In genomic region chr4:36509816-36510215, GRCh38 we compare ENCODE assay signal across 21 cellular contexts.
"Had no signal": no experiment of that assay in that cellular context is flagged by ENCODE, and none has a peak within 500 bp of the region (broad histone marks: within the 10 kb centered on the region; RNA-seq: fewer than 3 reads in every experiment).

No MANE protein-coding gene starts in this region.

- H3K9me3 ChIP-seq: ovary, right atrium auricular region, tibial nerve, uterus had no signal

- H3K27me3 ChIP-seq: ovary, right atrium auricular region, tibial nerve, uterus had no signal

- H3K27ac ChIP-seq: left ventricle myocardium inferior, ovary, right atrium auricular region, skin epidermis, tibial nerve, uterus had no signal

- H3K4me3 ChIP-seq: left ventricle myocardium inferior, lung, ovary, right atrium auricular region, skin epidermis, tibial nerve, uterus had no signal

- DNase-seq: islet precursor cell; left ventricle myocardium inferior; mesendoderm; naive B cell; natural killer cell; nephron progenitor cell; ovary; stimulated activated CD4-positive, alpha-beta T cell treated with anti-CD3 and anti-CD28 coated beads, Interleukin-12 subunit alpha, Interleukin-12 subunit beta, amount 100 ng/mL, for 4 hours; stimulated activated CD4-positive, alpha-beta T cell treated with anti-CD3 and anti-CD28 coated beads, Interleukin-15, amount 100 ng/mL, for 24 hours; stimulated activated CD4-positive, alpha-beta T cell treated with anti-CD3 and anti-CD28 coated beads, Interleukin-2, amount 100 ng/mL, for 24 hours; stimulated activated CD4-positive, alpha-beta T cell treated with anti-CD3 and anti-CD28 coated beads, Interleukin-4, amount 100 ng/mL, for 1 hour; stimulated activated naive CD4-positive, alpha-beta T cell treated with Interleukin-2 at 50 U/mL for 16 hours; stimulated activated naive CD8-positive, alpha-beta T cell treated with anti-CD3 and anti-CD28 coated beads, Interleukin-15, amount 100 ng/mL, for 72 hours; substantia nigra; uterus had no signal

- ATAC-seq: natural killer cell; sciatic nerve; stimulated activated effector memory CD8-positive, alpha-beta T cell treated with anti-CD3 and anti-CD28 coated beads, Interleukin-12 subunit alpha, Interleukin-12 subunit beta, amount 100 ng/mL, for 72 hours; stimulated activated naive CD8-positive, alpha-beta T cell treated with anti-CD3 and anti-CD28 coated beads, Interleukin-15, amount 100 ng/mL, for 72 hours had no signal

- H3K4me1 ChIP-seq: left ventricle myocardium inferior, right atrium auricular region, tibial nerve, uterus had no signal

- H3K36me3 ChIP-seq: left ventricle myocardium inferior, ovary, right atrium auricular region, tibial nerve, uterus had no signal
